In the genomic region with DNA sequence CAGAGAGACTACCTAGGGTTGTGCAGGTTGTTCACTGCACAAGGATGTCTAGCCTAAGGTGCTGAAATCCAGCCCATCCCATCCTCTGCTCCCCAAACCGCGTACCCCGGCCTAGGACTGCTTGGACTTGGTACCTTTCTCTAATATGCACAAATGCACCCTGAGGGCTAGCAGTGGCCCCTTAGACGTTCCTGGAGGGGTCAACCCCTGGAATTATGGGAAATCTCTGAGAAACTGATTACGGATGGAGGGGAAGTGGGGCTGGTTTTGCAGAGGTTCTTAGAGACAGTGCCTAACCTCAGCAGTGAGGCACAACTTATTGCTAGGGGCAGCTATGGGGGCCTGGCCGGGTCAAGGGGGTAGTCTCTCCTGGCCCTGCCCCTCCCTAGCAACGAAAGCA, we compare ENCODE assay signal across 10 cellular contexts. TPM values are rescaled to one million over a fixed set of nuclear protein-coding genes. Genes with fewer than 3 reads are reported as not detected.
DNase-seq lines count a peak whose midpoint lies in the region; ATAC-seq and TF ChIP-seq lines count a peak whose summit lies in the region.
"Had no signal": no experiment of that assay in that cellular context is flagged by ENCODE, and none has a peak within 500 bp of the region (broad histone marks: within the 10 kb centered on the region; RNA-seq: fewer than 3 reads in every experiment).

No MANE protein-coding gene starts in this region.

- WGBS in body of pancreas, 2 donors, result 73 to 86% methylated on average over 6 to 7 of the region's 7 CpGs
- 76 to 100% methylated on average over 3 to 7 of the region's 7 CpGs for WGBS in upper lobe of left lung, 2 donors

- H3K36me3 ChIP-seq in left ventricle myocardium inferior (peaks cover 14% of the 10 kb centered on the region), body of pancreas (replicated peaks in 1 of 2; ENCODE audit: insufficient read depth in 1 of 2, low read depth in 2 of 2) (no peaks in the 10 kb centered on the region), muscle layer of colon (ENCODE audit: insufficient read depth, low read length) (peaks cover under 1% of the 10 kb centered on the region), upper lobe of left lung (peaks cover 0 to 11% (median 0%) of the 10 kb centered on the region in 4 donors)

- no peak for TF ChIP-seq EP300 in upper lobe of left lung (IDR thresholded peaks at IDR 0.05)

- H3K9ac ChIP-seq in muscle layer of colon (ENCODE audit: low read length), result peak overlapping the region; percentile 42

- DNase-seq in left ventricle myocardium inferior (no peak), left ventricle myocardium superior (no peak), body of pancreas (no peak), upper lobe of left lung (no peak)
- DNase-seq: WERI-Rb-1 had no signal

- TF ChIP-seq CTCF in left ventricle myocardium inferior (IDR thresholded peaks at IDR 0.05; ENCODE audit: borderline replicate concordance) (no peak), body of pancreas (IDR thresholded peaks at IDR 0.05) (no peak), upper lobe of left lung (IDR thresholded peaks at IDR 0.05) (no peak)

- intact Hi-C loops in left ventricle myocardium inferior (cut with micrococcal nuclease), result no loop called here
- intact Hi-C loops in left ventricle myocardium superior (cut with micrococcal nuclease), result no loop called here
- intact Hi-C loops in body of pancreas (cut with DNase I), result no loop called here

- TF ChIP-seq POLR2A in body of pancreas (IDR thresholded peaks at IDR 0.05) (no peak), upper lobe of left lung (IDR thresholded peaks at IDR 0.05) (no peak)

- H3K27me3 ChIP-seq in left ventricle myocardium inferior (ENCODE audit: low read depth), result no peaks in the 10 kb centered on the region
- no peaks in the 10 kb centered on the region for H3K27me3 ChIP-seq in body of pancreas
- no peaks in the 10 kb centered on the region for H3K27me3 ChIP-seq in muscle layer of colon (ENCODE audit: control insufficient read depth in 1 of 2, insufficient read depth in 2 of 2, low read length in 2 of 2)
- no peaks in the 10 kb centered on the region for H3K27me3 ChIP-seq in upper lobe of left lung

- peak overlapping the region; percentile 34 for H3K4me3 ChIP-seq in left ventricle myocardium inferior
- H3K4me3 ChIP-seq in body of pancreas, result no peak overlapping the region
- no peak overlapping the region for H3K4me3 ChIP-seq in muscle layer of colon (ENCODE audit: low read depth in 1 of 2, low read length in 2 of 2)
- no peak overlapping the region for H3K4me3 ChIP-seq in upper lobe of left lung
- H3K4me3 ChIP-seq: mucosa of descending colon had no signal

- peaks cover 74% of the 10 kb centered on the region for H3K4me1 ChIP-seq in left ventricle myocardium inferior
- H3K4me1 ChIP-seq in body of pancreas, result peaks cover 49% of the 10 kb centered on the region
- H3K4me1 ChIP-seq in muscle layer of colon (ENCODE audit: insufficient read depth, low read length), result peaks cover 54% of the 10 kb centered on the region
- peaks cover 55 to 60% (median 57%) of the 10 kb centered on the region in 4 donors for H3K4me1 ChIP-seq in upper lobe of left lung

- ATAC-seq in left ventricle myocardium superior, result no peak
- ATAC-seq in body of pancreas, result no peak
- ATAC-seq in upper lobe of left lung (ENCODE audit: low FRiP score in 2 of 2), result no peak
- ATAC-seq in GM19455 (IDR thresholded peaks at IDR 0.05; ENCODE audit: unreplicated experiment), result no peak
- no peak for ATAC-seq in GM21423 (IDR thresholded peaks at IDR 0.05; ENCODE audit: unreplicated experiment)
- no peak for ATAC-seq in HG03039 (IDR thresholded peaks at IDR 0.05; ENCODE audit: unreplicated experiment)
- ATAC-seq: mucosa of descending colon had no signal

- no peaks in the 10 kb centered on the region for H3K9me3 ChIP-seq in left ventricle myocardium inferior (replicated peaks)
- H3K9me3 ChIP-seq in body of pancreas, result no peaks in the 10 kb centered on the region
- H3K9me3 ChIP-seq in muscle layer of colon (ENCODE audit: low read length), result no peaks in the 10 kb centered on the region
- H3K9me3 ChIP-seq in upper lobe of left lung, result no peaks in the 10 kb centered on the region
- H3K9me3 ChIP-seq: mucosa of descending colon had no signal

- H3K27ac ChIP-seq in left ventricle myocardium inferior (replicated peaks) (peak overlapping the region; percentile 99), body of pancreas (peak overlapping the region in 3 of 4 donors; percentile 34 to 62 (median 61)), muscle layer of colon (ENCODE audit: low read depth, low read length) (peak overlapping the region; percentile 93), upper lobe of left lung (peak overlapping the region; percentile 64 to 99 (median 90))
- H3K27ac ChIP-seq: WERI-Rb-1 had no signal

RNA-seq across cellular contexts. Expression of gene C11orf68, which starts 2.5 kb away (rescaled TPM):
- total RNA-seq in left ventricle myocardium inferior (37.3 TPM), left ventricle myocardium superior (35.2 TPM), body of pancreas (10 to 100 TPM; 10.4 to 17.8 TPM), upper lobe of left lung (10 to 100 TPM; 11.5 to 42.4 (median 24.3) TPM)

RNA-seq across cellular contexts. Expression of gene DRAP1, which starts 2.8 kb away (rescaled TPM):
- total RNA-seq in left ventricle myocardium inferior (94.7 TPM), left ventricle myocardium superior (106 TPM), body of pancreas (10 to 100 TPM; 29.6 to 91.6 TPM), upper lobe of left lung (100 to 1,000 TPM in 1 of 6 donors, 10 to 100 TPM in 5; 60.3 to 111 (median 80.0) TPM)

RNA-seq across cellular contexts. Expression of gene FOSL1, which starts 16.2 kb away (rescaled TPM):
- total RNA-seq in left ventricle myocardium inferior (0.47 TPM), left ventricle myocardium superior (0.32 TPM), body of pancreas (10 to 100 TPM in 1 of 2 donors, under 1 TPM in 1; 0.52 to 17.8 TPM), upper lobe of left lung (10 to 100 TPM in 3 of 6 donors, 1 to 10 TPM in 3; 1.8 to 16.9 (median 8.2) TPM)

RNA-seq across cellular contexts. Expression of gene CCDC85B, which starts 25.9 kb away (rescaled TPM):
- total RNA-seq in left ventricle myocardium inferior (32.7 TPM), left ventricle myocardium superior (30.0 TPM), body of pancreas (10 to 100 TPM; 49.8 to 54.5 TPM), upper lobe of left lung (10 to 100 TPM; 19.9 to 69.7 (median 37.2) TPM)

RNA-seq across cellular contexts. Expression of gene FIBP, which starts 28.1 kb away (rescaled TPM):
- total RNA-seq in left ventricle myocardium inferior (42.2 TPM), left ventricle myocardium superior (44.9 TPM), body of pancreas (10 to 100 TPM; 40.2 to 49.5 TPM), upper lobe of left lung (10 to 100 TPM; 46.8 to 77.7 (median 57.0) TPM)
